30 cellular contexts compared by ENCODE assay signal in genomic region chr13:59700281-59700680, GRCh38.
DNase-seq lines count a peak whose midpoint lies in the region; TF ChIP-seq lines count a peak whose summit lies in the region.
"Had no signal": no experiment of that assay in that cellular context is flagged by ENCODE, and none has a peak within 500 bp of the region (broad histone marks: within the 10 kb centered on the region; RNA-seq: fewer than 3 reads in every experiment).

No MANE protein-coding gene starts in this region.

- no peak overlapping the region for H3K56ac ChIP-seq in mesendoderm (ENCODE audit: low read length)

- WGBS in smooth muscle cell (ENCODE audit: low lambda C conversion rate): 36% methylated on average over 2 of the region's 2 CpGs
- no CpG with 5 or more reads among the region's 2 CpGs for whole genome bisulfite sequencing in mesendoderm (ENCODE audit: extremely low coverage, insufficient coverage, low lambda C conversion rate)

- peak overlapping the region; percentile 35 for H2AFZ ChIP-seq in smooth muscle cell (ENCODE audit: low read depth)
- H2AFZ ChIP-seq in neural progenitor cell (replicated peaks): no peak overlapping the region
- H2AFZ ChIP-seq: PC-9 had no signal

- no peaks in the 10 kb centered on the region for H3K79me1 ChIP-seq in mesendoderm (ENCODE audit: low read length)

- TF ChIP-seq CTCF in fibroblast of villous mesenchyme (IDR thresholded peaks at IDR 0.05; ENCODE audit: insufficient read depth, low read depth, low read length) (no peak), smooth muscle cell (IDR thresholded peaks at IDR 0.05; ENCODE audit: borderline replicate concordance, insufficient read depth, poor library complexity, severe bottlenecking) (no peak), neural progenitor cell (IDR thresholded peaks at IDR 0.05) (no peak)

- H3K4me1 ChIP-seq in smooth muscle cell (ENCODE audit: low read depth): peaks cover 8% of the 10 kb centered on the region
- H3K4me1 ChIP-seq in neural progenitor cell: peaks cover 25% of the 10 kb centered on the region
- H3K4me1 ChIP-seq in mesendoderm (ENCODE audit: control insufficient read depth, low read depth, low read length): no peaks in the 10 kb centered on the region
- H3K4me1 ChIP-seq: upper lobe of left lung had no signal

- H3K4me2 ChIP-seq in smooth muscle cell: peak overlapping the region; percentile 55
- no peak overlapping the region for H3K4me2 ChIP-seq in neural progenitor cell
- no peak overlapping the region for H3K4me2 ChIP-seq in mesendoderm (ENCODE audit: low read length)
- H3K4me2 ChIP-seq: PC-9 had no signal

- no peak overlapping the region for H3K23ac ChIP-seq in mesendoderm (ENCODE audit: low read length)

- H4K20me1 ChIP-seq in smooth muscle cell (ENCODE audit: low read depth) (no peaks in the 10 kb centered on the region), neural progenitor cell (ENCODE audit: low read depth) (no peaks in the 10 kb centered on the region)

- H3K27me3 ChIP-seq in smooth muscle cell (ENCODE audit: low read depth) (no peaks in the 10 kb centered on the region), neural progenitor cell (no peaks in the 10 kb centered on the region), mesendoderm (ENCODE audit: insufficient read depth, low read length, poor library complexity) (peaks cover 1% of the 10 kb centered on the region)
- H3K27me3 ChIP-seq: upper lobe of left lung had no signal

- H3K27ac ChIP-seq in smooth muscle cell (ENCODE audit: low read depth) (peak overlapping the region; percentile 82), neural progenitor cell (no peak overlapping the region), mesendoderm (ENCODE audit: low read depth, low read length) (no peak overlapping the region)
- H3K27ac ChIP-seq: PC-9, upper lobe of left lung had no signal

- H3K36me3 Mint-ChIP-seq in neural progenitor cell: peaks cover 2% of the 10 kb centered on the region
- H3K36me3 Mint-ChIP-seq: brain; stimulated activated memory B cell treated with anti-CD40 and anti-IgM and Interleukin-4, amounts not matched to agents 10 μg/mL and 1 μg/mL and 100 μg/mL, for 72 hours had no signal

- H3K79me2 ChIP-seq in smooth muscle cell (ENCODE audit: low read depth) (no peaks in the 10 kb centered on the region), neural progenitor cell (ENCODE audit: low read depth) (no peaks in the 10 kb centered on the region), mesendoderm (ENCODE audit: control insufficient read depth, insufficient read depth, low read length) (no peaks in the 10 kb centered on the region)

- no peak overlapping the region for H4K5ac ChIP-seq in mesendoderm (ENCODE audit: low read length)

- H3K9ac ChIP-seq in smooth muscle cell (ENCODE audit: low read depth) (no peak overlapping the region), neural progenitor cell (no peak overlapping the region), mesendoderm (ENCODE audit: low read length) (no peak overlapping the region)

- H3K9me3 ChIP-seq in smooth muscle cell (replicated peaks; ENCODE audit: low read depth): no peaks in the 10 kb centered on the region
- H3K9me3 ChIP-seq in neural progenitor cell (ENCODE audit: low read depth): no peaks in the 10 kb centered on the region
- H3K9me3 ChIP-seq: upper lobe of left lung had no signal

- H3F3A ChIP-seq in smooth muscle cell (ENCODE audit: low read depth) (no peaks in the 10 kb centered on the region), neural progenitor cell (ENCODE audit: low read depth) (peaks cover 9% of the 10 kb centered on the region)

- H4K8ac ChIP-seq in mesendoderm (ENCODE audit: low read depth, low read length): no peak overlapping the region

- DNase-seq in ELR (ENCODE audit: low read depth): peak; percentile 70
- DNase-seq in MV-4-11 (lab: John Stamatoyannopoulos, UW): peak; percentile 17
- peak; percentile 21 for DNase-seq in fibroblast of villous mesenchyme (ENCODE audit: low read depth)
- no peak for DNase-seq in smooth muscle cell (lab: John Stamatoyannopoulos, UW; ENCODE audit: unreplicated experiment)
- no peak for DNase-seq in activated CD8-positive, alpha-beta memory T cell treated with anti-CD3 and anti-CD28 coated beads, Interleukin-2, amount 50 U/mL, for 48 hours
- no peak for DNase-seq in neural progenitor cell (ENCODE audit: low spot score)
- DNase-seq in mesendoderm: no peak
- DNase-seq: activated CD4-positive, alpha-beta T cell treated with anti-CD3 and anti-CD28 coated beads for 4 hours; activated CD8-positive, alpha-beta memory T cell treated with anti-CD3 and anti-CD28 coated beads for 24 hours; activated naive CD8-positive, alpha-beta T cell treated with anti-CD3 and anti-CD28 coated beads, Interleukin-2, amount 50 U/mL, for 24 hours; activated T-cell treated with anti-CD3 and anti-CD28 coated beads, Interleukin-2, amount 50 U/mL, for 1 hour; AML-193; CD4-positive, alpha-beta T cell; glutamatergic neuron; kidney glomerular epithelial cell; NCI-H1092; NCI-H2029; NCI-H526; NK-92 treated with Interleukin-12 subunit alpha and Interleukin-12 subunit beta, amount 100 ng/mL, for 24 hours; PC-9; posterior cingulate gyrus; right cardiac atrium; SHP77; stimulated activated CD4-positive, alpha-beta T cell treated with anti-CD3 and anti-CD28 coated beads, Interleukin-4, amount 100 ng/mL, for 4 hours; substantia nigra; upper lobe of left lung had no signal

- no peak overlapping the region for H3K4me3 Mint-ChIP-seq in neural progenitor cell
- H3K4me3 Mint-ChIP-seq: activated naive CD8-positive, alpha-beta T cell treated with anti-CD3 and anti-CD28 coated beads, Interleukin-2, amount 50 U/mL, for 24 hours; brain; CD4-positive, alpha-beta T cell; neural crest cell; stimulated activated memory B cell treated with anti-CD40 and anti-IgM and Interleukin-4, amounts not matched to agents 10 μg/mL and 1 μg/mL and 100 μg/mL, for 72 hours; T-helper 2 cell treated with Interferon-gamma antibody and Interleukin-4, amounts not matched to agents 5 μg/mL and 100 μg/mL, for 36 hours had no signal

- H3K9me3 Mint-ChIP-seq in neural progenitor cell: no peaks in the 10 kb centered on the region
- H3K9me3 Mint-ChIP-seq: activated naive CD8-positive, alpha-beta T cell treated with anti-CD3 and anti-CD28 coated beads, Interleukin-2, amount 50 U/mL, for 24 hours; brain; CD4-positive, alpha-beta T cell; neural crest cell; stimulated activated memory B cell treated with anti-CD40 and anti-IgM and Interleukin-4, amounts not matched to agents 10 μg/mL and 1 μg/mL and 100 μg/mL, for 72 hours; T-helper 2 cell treated with Interferon-gamma antibody and Interleukin-4, amounts not matched to agents 5 μg/mL and 100 μg/mL, for 36 hours had no signal

- H3K4me3 ChIP-seq in fibroblast of villous mesenchyme (ENCODE audit: low read depth, low read length): no peak overlapping the region
- no peak overlapping the region for H3K4me3 ChIP-seq in smooth muscle cell
- no peak overlapping the region for H3K4me3 ChIP-seq in neural progenitor cell
- no peak overlapping the region for H3K4me3 ChIP-seq in mesendoderm (ENCODE audit: low read length)
- H3K4me3 ChIP-seq: PC-9, upper lobe of left lung had no signal

- H3K4ac ChIP-seq in mesendoderm (ENCODE audit: low read depth, low read length): no peak overlapping the region

- peaks cover 16% of the 10 kb centered on the region for H3K4me1 Mint-ChIP-seq in neural progenitor cell
- H3K4me1 Mint-ChIP-seq: activated naive CD8-positive, alpha-beta T cell treated with anti-CD3 and anti-CD28 coated beads, Interleukin-2, amount 50 U/mL, for 24 hours; brain; stimulated activated memory B cell treated with anti-CD40 and anti-IgM and Interleukin-4, amounts not matched to agents 10 μg/mL and 1 μg/mL and 100 μg/mL, for 72 hours had no signal

- H3K27ac Mint-ChIP-seq in neural progenitor cell: no peak overlapping the region
- H3K27ac Mint-ChIP-seq: activated naive CD8-positive, alpha-beta T cell treated with anti-CD3 and anti-CD28 coated beads, Interleukin-2, amount 50 U/mL, for 24 hours; brain; CD4-positive, alpha-beta T cell; stimulated activated memory B cell treated with anti-CD40 and anti-IgM and Interleukin-4, amounts not matched to agents 10 μg/mL and 1 μg/mL and 100 μg/mL, for 72 hours; T-helper 2 cell treated with Interferon-gamma antibody and Interleukin-4, amounts not matched to agents 5 μg/mL and 100 μg/mL, for 36 hours had no signal

- H3K27me3 Mint-ChIP-seq in neural progenitor cell (ENCODE audit: insufficient read depth, low read depth): peaks cover 2% of the 10 kb centered on the region
- H3K27me3 Mint-ChIP-seq: activated naive CD8-positive, alpha-beta T cell treated with anti-CD3 and anti-CD28 coated beads, Interleukin-2, amount 50 U/mL, for 24 hours; brain; CD4-positive, alpha-beta T cell; stimulated activated memory B cell treated with anti-CD40 and anti-IgM and Interleukin-4, amounts not matched to agents 10 μg/mL and 1 μg/mL and 100 μg/mL, for 72 hours had no signal

- H3K18ac ChIP-seq in mesendoderm (ENCODE audit: low read length): no peak overlapping the region

- H3K36me3 ChIP-seq in smooth muscle cell (ENCODE audit: low read depth) (no peaks in the 10 kb centered on the region), neural progenitor cell (no peaks in the 10 kb centered on the region), mesendoderm (ENCODE audit: control insufficient read depth, insufficient read depth, low read length) (no peaks in the 10 kb centered on the region)
- H3K36me3 ChIP-seq: upper lobe of left lung had no signal

- H2BK120ac ChIP-seq in mesendoderm (ENCODE audit: low read depth, low read length): no peak overlapping the region

- H2AK5ac ChIP-seq in mesendoderm (ENCODE audit: low read length): no peak overlapping the region

- no peak overlapping the region for H2BK5ac ChIP-seq in mesendoderm (ENCODE audit: low read length)

- H2BK15ac ChIP-seq in mesendoderm (replicated peaks; ENCODE audit: low read depth): no peak overlapping the region

Comparison
In these comparisons a context has a peak if more than half of its experiments do, and no peak if none do; other contexts are left out.
1. DNase-seq: peak in ELR (single experiment), MV-4-11 (single experiment) and fibroblast of villous mesenchyme (single experiment); none in smooth muscle cell (single experiment), activated CD8-positive, alpha-beta memory T cell treated with anti-CD3 and anti-CD28 coated beads, Interleukin-2, amount 50 U/mL, for 48 hours (single experiment), neural progenitor cell (single experiment) and mesendoderm (single experiment).